ENCODE assay signal across 8 cellular contexts in genomic region chr3:120093923-120094775, GRCh38. TPM values are rescaled to one million over a fixed set of nuclear protein-coding genes. Genes with fewer than 3 reads are reported as not detected.
DNase-seq lines count a peak whose midpoint lies in the region; ATAC-seq and TF ChIP-seq lines count a peak whose summit lies in the region.

GSK3B (minus strand) TSS chr3:120094447; CDS start chr3:120093434, 1,013 bp downstream.

- no peak for TF ChIP-seq EP300 in Ishikawa (IDR thresholded peaks at IDR 0.05; ENCODE audit: borderline replicate concordance)
- 0 out of 4 replicates have a peak, but pooled peaks of 1 of the 2 experiments have one; percentile 24 for TF ChIP-seq EP300 in SK-N-SH (IDR thresholded peaks at IDR 0.05; ENCODE audit: borderline replicate concordance in 1 of 2, low read depth in 1 of 2, low read length in 1 of 2)

- DNase-seq in DND-41 (peak; percentile 84), SK-N-SH (peak; percentile 90), Right ventricle myocardium superior (peak; percentile 99), prostate gland (ENCODE audit: low spot score) (peak; percentile 64), vagina (ENCODE audit: extremely low spot score in 2 of 2) (no peak)
- peak; percentile 30 for DNase-seq in activated naive CD8-positive, alpha-beta T cell treated with anti-CD3 and anti-CD28 coated beads, Interleukin-2, amount 50 U/mL, for 16 hours (ENCODE audit: low read depth, low spot score)

- H4K20me1 ChIP-seq in DND-41 (ENCODE audit: insufficient read depth, low read length) (peaks cover 35% of the 10 kb centered on the region), SK-N-SH (ENCODE audit: insufficient read depth) (peaks cover 45% of the 10 kb centered on the region)

- H3K4me3 ChIP-seq in DND-41 (ENCODE audit: low read depth in 1 of 2, low read length in 2 of 2), result peak within 1 kb of the TSS; percentile 88 to 92
- H3K4me3 ChIP-seq in SK-N-SH (ENCODE audit: low read depth in 2 of 2, low read length in 1 of 2), result peak within 1 kb of the TSS; percentile 73 to 95
- H3K4me3 ChIP-seq in prostate gland, result peak within 1 kb of the TSS; percentile 88 to 91
- H3K4me3 ChIP-seq in vagina, result peak within 1 kb of the TSS; percentile 90 to 96

- H2AFZ ChIP-seq in DND-41 (ENCODE audit: low read depth, low read length) (peak within 1 kb of the TSS; percentile 76), SK-N-SH (ENCODE audit: low read depth) (peak within 1 kb of the TSS; percentile 65)

- H3K9me2 ChIP-seq in SK-N-SH, result no peaks in the 10 kb centered on the region

- peak within 1 kb of the TSS; percentile 95 for H3K27ac ChIP-seq in DND-41 (ENCODE audit: low read length)
- H3K27ac ChIP-seq in SK-N-SH (ENCODE audit: low read depth in 2 of 2, low read length in 1 of 2), result peak within 1 kb of the TSS; percentile 99 to 100
- peak within 1 kb of the TSS; percentile 100 for H3K27ac ChIP-seq in prostate gland
- peak within 1 kb of the TSS; percentile 100 for H3K27ac ChIP-seq in vagina

- no peak for TF ChIP-seq CTCF in DND-41 (IDR thresholded peaks at IDR 0.05; ENCODE audit: borderline replicate concordance, extremely low read depth, low read length, poor library complexity, severe bottlenecking)
- TF ChIP-seq CTCF in SK-N-SH (IDR thresholded peaks at IDR 0.05), result no peak
- TF ChIP-seq CTCF in prostate gland (IDR thresholded peaks at IDR 0.05), result no peak
- TF ChIP-seq CTCF in vagina (IDR thresholded peaks at IDR 0.05), result no peak

- TF ChIP-seq RAD21 in Ishikawa (IDR thresholded peaks at IDR 0.05; ENCODE audit: low read depth) (no peak), SK-N-SH (IDR thresholded peaks at IDR 0.05; ENCODE audit: low read length) (no peak; the same call in 1 of the 2 replicates)

- CTCF ChIA-PET in SK-N-SH (lab: Yijun Ruan, JAX), result interaction anchor here (0.9 to 2.0 kb wide), 3 partner anchors 202 to 419 kb away, joined by 3 to 13 read pairs (median 3); no protein-coding TSS in a partner anchor

- TF ChIP-seq POLR2A in prostate gland (IDR thresholded peaks at IDR 0.05) (peak; percentile 92), vagina (IDR thresholded peaks at IDR 0.05) (peak in 1 of 2 donors; percentile 93)

- H3K4me1 ChIP-seq in DND-41 (ENCODE audit: insufficient read depth, low read length), result peaks cover 40% of the 10 kb centered on the region
- H3K4me1 ChIP-seq in SK-N-SH (ENCODE audit: control insufficient read depth in 1 of 2, insufficient read depth in 2 of 2, low read depth in 1 of 2, low read length in 1 of 2), result peaks cover 10 to 13% of the 10 kb centered on the region in 2 experiments; a peak in 2 of 4 replicates
- H3K4me1 ChIP-seq in prostate gland (replicated peaks), result peaks cover 6% of the 10 kb centered on the region
- H3K4me1 ChIP-seq in vagina, result peaks cover 53% of the 10 kb centered on the region

- intact Hi-C loops in Right ventricle myocardium superior (cut with DNase I) (loop anchor here (10.0 kb wide), 1 partner anchor 199 kb away; no protein-coding TSS in a partner anchor), prostate gland (cut with DNase I) (loop anchor here (5.0 kb wide), 1 partner anchor 323 kb away; no protein-coding TSS in a partner anchor), vagina (cut with DNase I) (loop anchor here (10.0 kb wide), 2 partner anchors 331 to 651 kb away; partner anchors contain the start of genes GTF2E1 and RABL3)

- ATAC-seq in DND-41 (ENCODE audit: insufficient read depth, low read depth) (peak; percentile 60), GM21528 (IDR thresholded peaks at IDR 0.05; ENCODE audit: low FRiP score, unreplicated experiment) (peak; percentile 47), Right ventricle myocardium superior (ENCODE audit: poor library complexity) (peak; percentile 89)

- peaks cover 5% of the 10 kb centered on the region; the same call in 1 of the 2 replicates for H3K36me3 ChIP-seq in DND-41 (ENCODE audit: insufficient read depth, low read length)
- peaks cover 0 to 6% of the 10 kb centered on the region in 2 experiments for H3K36me3 ChIP-seq in SK-N-SH (replicated peaks in 1 of 2; ENCODE audit: control insufficient read depth in 1 of 2, insufficient read depth in 2 of 2, low read length in 1 of 2)
- H3K36me3 ChIP-seq in prostate gland, result no peaks in the 10 kb centered on the region
- no peaks in the 10 kb centered on the region for H3K36me3 ChIP-seq in vagina

- H3K4me2 ChIP-seq in DND-41 (ENCODE audit: insufficient read depth, low read length) (peak within 1 kb of the TSS; percentile 84), SK-N-SH (peak within 1 kb of the TSS; percentile 85)

- H3K27me3 ChIP-seq in DND-41 (ENCODE audit: insufficient read depth, low read length, poor library complexity), result no peaks in the 10 kb centered on the region
- H3K27me3 ChIP-seq in SK-N-SH (ENCODE audit: insufficient read depth), result no peaks in the 10 kb centered on the region
- H3K27me3 ChIP-seq in prostate gland (replicated peaks; ENCODE audit: insufficient read depth), result no peaks in the 10 kb centered on the region
- no peaks in the 10 kb centered on the region for H3K27me3 ChIP-seq in vagina

- no peaks in the 10 kb centered on the region for H3K9me3 ChIP-seq in DND-41 (ENCODE audit: insufficient read depth, low read length, severe bottlenecking)
- no peaks in the 10 kb centered on the region for H3K9me3 ChIP-seq in SK-N-SH
- no peaks in the 10 kb centered on the region for H3K9me3 ChIP-seq in prostate gland
- H3K9me3 ChIP-seq in vagina, result no peaks in the 10 kb centered on the region

- WGBS in SK-N-SH (ENCODE audit: low lambda C conversion rate), result under 1% methylated on average over 58 of the region's 94 CpGs
- WGBS in prostate gland, result under 1% methylated on average over 80 of the region's 94 CpGs

- POLR2A ChIA-PET in SK-N-SH (lab: Yijun Ruan, JAX), result interaction anchor here (0.6 to 3.2 kb wide), 10 partner anchors 14 to 761 kb away, joined by 3 to 28 read pairs (median 3); partner anchors contain the start of gene LRRC58

- peak within 1 kb of the TSS; percentile 93 for H3K9ac ChIP-seq in DND-41 (ENCODE audit: low read depth, low read length)
- H3K9ac ChIP-seq in SK-N-SH, result peak within 1 kb of the TSS; percentile 100

- H3K79me2 ChIP-seq in DND-41 (ENCODE audit: insufficient read depth, low read length), result peaks cover 70% of the 10 kb centered on the region
- peaks cover 80% of the 10 kb centered on the region for H3K79me2 ChIP-seq in SK-N-SH (ENCODE audit: insufficient read depth)

- peaks cover 7% of the 10 kb centered on the region for H3F3A ChIP-seq in SK-N-SH (replicated peaks; ENCODE audit: insufficient read depth)

TF ChIP-seq in Ishikawa, 13 proteins besides CTCF, POLR2A, EP300 and RAD21 (continues in another document):
- TF ChIP-seq NFIC (IDR thresholded peaks at IDR 0.05), result 0 out of 2 replicates have a peak, but pooled peaks have one; percentile 10
- peak; percentile 69 for TF ChIP-seq TAF1 (IDR thresholded peaks at IDR 0.05; ENCODE audit: low read depth)
- TF ChIP-seq MAX (IDR thresholded peaks at IDR 0.05), result peak; percentile 2; the same call in 1 of the 2 replicates

TF ChIP-seq in SK-N-SH, 30 proteins besides CTCF, POLR2A, EP300 and RAD21 (continues in another document):
- TF ChIP-seq SIN3A (IDR thresholded peaks at IDR 0.05; ENCODE audit: borderline replicate concordance, low read depth, low read length) (0 out of 2 replicates have a peak, but pooled peaks have one; percentile 12), MXI1 (IDR thresholded peaks at IDR 0.05; ENCODE audit: low read depth, low read length) (0 out of 2 replicates have a peak, but pooled peaks have one; percentile 13), NRF1 (IDR thresholded peaks at IDR 0.05; ENCODE audit: low read depth, low read length) (peak; percentile 67), GABPA (IDR thresholded peaks at IDR 0.05; ENCODE audit: low read depth) (peak; percentile 8; the same call in 1 of the 2 replicates), FOXJ3 (CRISPR knock-in tag; IDR thresholded peaks at IDR 0.05) (no peak), MEF2A (IDR thresholded peaks at IDR 0.05; ENCODE audit: borderline replicate concordance, low read depth) (no peak), ELF1 (IDR thresholded peaks at IDR 0.05) (no peak), REST (IDR thresholded peaks at IDR 0.05; ENCODE audit: low read depth, low read length) (0 out of 2 replicates have a peak, but pooled peaks have one; percentile 3), RXRA (IDR thresholded peaks at IDR 0.05; ENCODE audit: borderline replicate concordance, low read depth) (no peak), TAF1 (IDR thresholded peaks at IDR 0.05; ENCODE audit: borderline replicate concordance, low read depth, low read length) (peak; percentile 57), EZH2phosphoT487 (IDR thresholded peaks at IDR 0.05; ENCODE audit: borderline replicate concordance, low read depth) (no peak), RFX5 (IDR thresholded peaks at IDR 0.05; ENCODE audit: low read length) (no peak), YY1 (IDR thresholded peaks at IDR 0.05; ENCODE audit: low read depth) (peak; percentile 59; the same call in 1 of the 2 replicates), POLR2AphosphoS5 (IDR thresholded peaks at IDR 0.05; ENCODE audit: low read depth, low read length) (peak; percentile 17)

RNA-seq across cellular contexts. Expression of gene GSK3B, which starts in this region (rescaled TPM):
- polyA plus RNA-seq in SK-N-SH (2012; rRNA removed), result 15.9 and 19.7 TPM in 2 replicates
- 21.3 TPM in 2 replicates for polyA plus RNA-seq in SK-N-SH (2012; cell fraction: cytosol; rRNA removed)
- 6.5 and 14.0 TPM in 2 replicates for polyA plus RNA-seq in SK-N-SH (2012; cell fraction: nucleus; rRNA removed)
- total RNA-seq in Right ventricle myocardium superior, result 35.0 TPM
- total RNA-seq in prostate gland, result 10 to 100 TPM; 36.7 to 47.9 TPM
- 20.6 TPM for total RNA-seq in vagina

Comparison
In these comparisons a context has a peak if more than half of its experiments do, and no peak if none do; other contexts are left out.
1. DNase-seq: peak in DND-41 (single experiment), SK-N-SH (single experiment), activated naive CD8-positive, alpha-beta T cell treated with anti-CD3 and anti-CD28 coated beads, Interleukin-2, amount 50 U/mL, for 16 hours (single experiment), Right ventricle myocardium superior (single experiment) and prostate gland (single experiment); none in vagina (0 of 2).
2. Peak in every context shown above with its lines, with median percentiles within 50 percentile points of each other: ATAC-seq, H3K27ac ChIP-seq and H3K4me3 ChIP-seq.